In the genomic region with DNA sequence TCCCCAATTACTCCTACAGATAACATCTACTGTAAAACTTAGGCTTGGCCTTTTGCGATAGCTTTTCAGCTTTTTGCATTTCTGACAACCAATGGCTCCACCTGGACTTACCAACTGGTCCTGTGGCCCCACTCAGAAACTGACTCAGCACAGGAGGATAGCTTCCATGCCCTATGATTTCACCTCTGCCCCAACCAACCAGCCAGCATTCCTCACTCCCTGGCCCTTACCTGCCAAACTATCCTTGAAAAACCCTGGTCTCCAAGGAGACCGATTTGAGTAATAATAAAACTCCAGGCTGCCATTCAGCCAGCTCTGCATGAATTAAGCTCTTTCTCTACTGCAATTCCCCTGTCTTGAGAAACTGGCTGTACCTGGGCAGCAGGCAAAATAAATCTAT, we compare ENCODE assay signal across 1 cellular context.
TF ChIP-seq lines count a peak whose summit lies in the region.

No MANE protein-coding gene starts in this region.

TF ChIP-seq in GM23338, 12 proteins besides CTCF, POLR2A, EP300 and RAD21 (continued from another document):
- TF ChIP-seq, protein P1, sequence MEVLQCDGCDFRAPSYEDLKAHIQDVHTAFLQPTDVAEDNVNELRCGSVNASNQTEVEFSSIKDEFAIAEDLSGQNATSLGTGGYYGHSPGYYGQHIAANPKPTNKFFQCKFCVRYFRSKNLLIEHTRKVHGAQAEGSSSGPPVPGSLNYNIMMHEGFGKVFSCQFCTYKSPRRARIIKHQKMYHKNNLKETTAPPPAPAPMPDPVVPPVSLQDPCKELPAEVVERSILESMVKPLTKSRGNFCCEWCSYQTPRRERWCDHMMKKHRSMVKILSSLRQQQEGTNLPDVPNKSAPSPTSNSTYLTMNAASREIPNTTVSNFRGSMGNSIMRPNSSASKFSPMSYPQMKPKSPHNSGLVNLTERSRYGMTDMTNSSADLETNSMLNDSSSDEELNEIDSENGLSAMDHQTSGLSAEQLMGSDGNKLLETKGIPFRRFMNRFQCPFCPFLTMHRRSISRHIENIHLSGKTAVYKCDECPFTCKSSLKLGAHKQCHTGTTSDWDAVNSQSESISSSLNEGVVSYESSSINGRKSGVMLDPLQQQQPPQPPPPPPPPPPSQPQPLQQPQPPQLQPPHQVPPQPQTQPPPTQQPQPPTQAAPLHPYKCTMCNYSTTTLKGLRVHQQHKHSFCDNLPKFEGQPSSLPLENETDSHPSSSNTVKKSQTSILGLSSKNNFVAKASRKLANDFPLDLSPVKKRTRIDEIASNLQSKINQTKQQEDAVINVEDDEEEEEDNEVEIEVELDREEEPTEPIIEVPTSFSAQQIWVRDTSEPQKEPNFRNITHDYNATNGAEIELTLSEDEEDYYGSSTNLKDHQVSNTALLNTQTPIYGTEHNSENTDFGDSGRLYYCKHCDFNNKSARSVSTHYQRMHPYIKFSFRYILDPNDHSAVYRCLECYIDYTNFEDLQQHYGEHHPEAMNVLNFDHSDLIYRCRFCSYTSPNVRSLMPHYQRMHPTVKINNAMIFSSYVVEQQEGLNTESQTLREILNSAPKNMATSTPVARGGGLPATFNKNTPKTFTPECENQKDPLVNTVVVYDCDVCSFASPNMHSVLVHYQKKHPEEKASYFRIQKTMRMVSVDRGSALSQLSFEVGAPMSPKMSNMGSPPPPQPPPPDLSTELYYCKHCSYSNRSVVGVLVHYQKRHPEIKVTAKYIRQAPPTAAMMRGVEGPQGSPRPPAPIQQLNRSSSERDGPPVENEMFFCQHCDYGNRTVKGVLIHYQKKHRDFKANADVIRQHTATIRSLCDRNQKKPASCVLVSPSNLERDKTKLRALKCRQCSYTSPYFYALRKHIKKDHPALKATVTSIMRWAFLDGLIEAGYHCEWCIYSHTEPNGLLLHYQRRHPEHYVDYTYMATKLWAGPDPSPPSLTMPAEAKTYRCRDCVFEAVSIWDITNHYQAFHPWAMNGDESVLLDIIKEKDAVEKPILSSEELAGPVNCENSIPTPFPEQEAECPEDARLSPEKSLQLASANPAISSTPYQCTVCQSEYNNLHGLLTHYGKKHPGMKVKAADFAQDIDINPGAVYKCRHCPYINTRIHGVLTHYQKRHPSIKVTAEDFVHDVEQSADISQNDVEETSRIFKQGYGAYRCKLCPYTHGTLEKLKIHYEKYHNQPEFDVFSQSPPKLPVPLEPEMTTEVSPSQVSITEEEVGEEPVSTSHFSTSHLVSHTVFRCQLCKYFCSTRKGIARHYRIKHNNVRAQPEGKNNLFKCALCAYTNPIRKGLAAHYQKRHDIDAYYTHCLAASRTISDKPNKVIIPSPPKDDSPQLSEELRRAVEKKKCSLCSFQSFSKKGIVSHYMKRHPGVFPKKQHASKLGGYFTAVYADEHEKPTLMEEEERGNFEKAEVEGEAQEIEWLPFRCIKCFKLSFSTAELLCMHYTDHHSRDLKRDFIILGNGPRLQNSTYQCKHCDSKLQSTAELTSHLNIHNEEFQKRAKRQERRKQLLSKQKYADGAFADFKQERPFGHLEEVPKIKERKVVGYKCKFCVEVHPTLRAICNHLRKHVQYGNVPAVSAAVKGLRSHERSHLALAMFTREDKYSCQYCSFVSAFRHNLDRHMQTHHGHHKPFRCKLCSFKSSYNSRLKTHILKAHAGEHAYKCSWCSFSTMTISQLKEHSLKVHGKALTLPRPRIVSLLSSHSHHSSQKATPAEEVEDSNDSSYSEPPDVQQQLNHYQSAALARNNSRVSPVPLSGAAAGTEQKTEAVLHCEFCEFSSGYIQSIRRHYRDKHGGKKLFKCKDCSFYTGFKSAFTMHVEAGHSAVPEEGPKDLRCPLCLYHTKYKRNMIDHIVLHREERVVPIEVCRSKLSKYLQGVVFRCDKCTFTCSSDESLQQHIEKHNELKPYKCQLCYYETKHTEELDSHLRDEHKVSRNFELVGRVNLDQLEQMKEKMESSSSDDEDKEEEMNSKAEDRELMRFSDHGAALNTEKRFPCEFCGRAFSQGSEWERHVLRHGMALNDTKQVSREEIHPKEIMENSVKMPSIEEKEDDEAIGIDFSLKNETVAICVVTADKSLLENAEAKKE (CRISPR knock-in tag; IDR thresholded peaks at IDR 0.05) = no peak
- TF ChIP-seq NANOG (IDR thresholded peaks at IDR 0.05; ENCODE audit: borderline replicate concordance) = no peak
- TF ChIP-seq, protein P2, sequence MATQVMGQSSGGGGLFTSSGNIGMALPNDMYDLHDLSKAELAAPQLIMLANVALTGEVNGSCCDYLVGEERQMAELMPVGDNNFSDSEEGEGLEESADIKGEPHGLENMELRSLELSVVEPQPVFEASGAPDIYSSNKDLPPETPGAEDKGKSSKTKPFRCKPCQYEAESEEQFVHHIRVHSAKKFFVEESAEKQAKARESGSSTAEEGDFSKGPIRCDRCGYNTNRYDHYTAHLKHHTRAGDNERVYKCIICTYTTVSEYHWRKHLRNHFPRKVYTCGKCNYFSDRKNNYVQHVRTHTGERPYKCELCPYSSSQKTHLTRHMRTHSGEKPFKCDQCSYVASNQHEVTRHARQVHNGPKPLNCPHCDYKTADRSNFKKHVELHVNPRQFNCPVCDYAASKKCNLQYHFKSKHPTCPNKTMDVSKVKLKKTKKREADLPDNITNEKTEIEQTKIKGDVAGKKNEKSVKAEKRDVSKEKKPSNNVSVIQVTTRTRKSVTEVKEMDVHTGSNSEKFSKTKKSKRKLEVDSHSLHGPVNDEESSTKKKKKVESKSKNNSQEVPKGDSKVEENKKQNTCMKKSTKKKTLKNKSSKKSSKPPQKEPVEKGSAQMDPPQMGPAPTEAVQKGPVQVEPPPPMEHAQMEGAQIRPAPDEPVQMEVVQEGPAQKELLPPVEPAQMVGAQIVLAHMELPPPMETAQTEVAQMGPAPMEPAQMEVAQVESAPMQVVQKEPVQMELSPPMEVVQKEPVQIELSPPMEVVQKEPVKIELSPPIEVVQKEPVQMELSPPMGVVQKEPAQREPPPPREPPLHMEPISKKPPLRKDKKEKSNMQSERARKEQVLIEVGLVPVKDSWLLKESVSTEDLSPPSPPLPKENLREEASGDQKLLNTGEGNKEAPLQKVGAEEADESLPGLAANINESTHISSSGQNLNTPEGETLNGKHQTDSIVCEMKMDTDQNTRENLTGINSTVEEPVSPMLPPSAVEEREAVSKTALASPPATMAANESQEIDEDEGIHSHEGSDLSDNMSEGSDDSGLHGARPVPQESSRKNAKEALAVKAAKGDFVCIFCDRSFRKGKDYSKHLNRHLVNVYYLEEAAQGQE (IDR thresholded peaks at IDR 0.05; ENCODE audit: unreplicated experiment) = no peak
